2 cellular contexts compared by ENCODE assay signal in genomic region chrX:41963348-41963747, GRCh38.
TF ChIP-seq lines count a peak whose summit lies in the region.

No MANE protein-coding gene starts in this region.

TF ChIP-seq in HEK293, 187 proteins besides CTCF, POLR2A, EP300 and RAD21:
- no peak for TF ChIP-seq ZNF510 (tag by site-specific recombination; IDR thresholded peaks at IDR 0.05; ENCODE audit: insufficient replicate concordance)
- no peak for TF ChIP-seq GFI1B (tag by site-specific recombination; IDR thresholded peaks at IDR 0.05)
- TF ChIP-seq ZXDB (tag by site-specific recombination; IDR thresholded peaks at IDR 0.05) = 0 out of 2 replicates have a peak, but pooled peaks have one; percentile 33
- TF ChIP-seq ZNF140 (tag by site-specific recombination; IDR thresholded peaks at IDR 0.05) = no peak
- no peak for TF ChIP-seq PRDM4 (tag by site-specific recombination; IDR thresholded peaks at IDR 0.05)
- TF ChIP-seq RBAK (tag by site-specific recombination; IDR thresholded peaks at IDR 0.05) = no peak
TF ChIP-seq in HEK293: peak in this region for 1.

TF ChIP-seq in K562, 482 proteins besides CTCF, POLR2A, EP300 and RAD21:
- TF ChIP-seq NFIC (IDR thresholded peaks at IDR 0.05) (peak; percentile 48), HOXB6 (CRISPR knock-in tag; IDR thresholded peaks at IDR 0.05; ENCODE audit: borderline replicate concordance) (no peak)
